In genomic region chr9:114271556-114272510, GRCh38 we compare ENCODE assay signal across 9 cellular contexts. TPM values are rescaled to one million over a fixed set of nuclear protein-coding genes. Genes with fewer than 3 reads are reported as not detected.
DNase-seq lines count a peak whose midpoint lies in the region; ATAC-seq, FAIRE-seq and TF ChIP-seq lines count a peak whose summit lies in the region.
"Had no signal": no experiment of that assay in that cellular context is flagged by ENCODE, and none has a peak within 500 bp of the region (broad histone marks: within the 10 kb centered on the region; RNA-seq: fewer than 3 reads in every experiment).

No MANE protein-coding gene starts in this region.

- intact Hi-C loops in K562 (cut with micrococcal nuclease) = no loop called here

- no peaks in the 10 kb centered on the region for H3K36me3 ChIP-seq in K562 (ENCODE audit: control insufficient read depth, insufficient read depth, low read length)
- no peaks in the 10 kb centered on the region for H3K36me3 ChIP-seq in MG63

- H3K4me2 ChIP-seq in K562 (ENCODE audit: insufficient read depth, low read length) = no peak overlapping the region

- FAIRE-seq in K562 (lab: Jason Lieb, UNC) = no peak

- no peak for TF ChIP-seq POLR2A in K562 (conservative IDR thresholded peaks at IDR 0.05)

- POLR2A ChIA-PET in K562 (lab: Yijun Ruan, JAX) = interaction anchor here (0.7 kb wide), 1 partner anchor 214 kb away, joined by 3 read pairs; no protein-coding TSS in a partner anchor

- H2AFZ ChIP-seq in K562 (ENCODE audit: low read depth, low read length) = no peak overlapping the region

- peak; percentile 34 to 42 (median 38); a peak in 5 of 6 replicates for TF ChIP-seq CTCF in K562 (IDR thresholded peaks at IDR 0.05 in 2 of 3, conservative IDR thresholded peaks at IDR 0.05 in 1 of 3; ENCODE audit: insufficient read depth in 2 of 3, low read depth in 1 of 3, low read length in 3 of 3)

- H3K79me2 ChIP-seq in K562 (ENCODE audit: control insufficient read depth, insufficient read depth, low read length) = no peaks in the 10 kb centered on the region

- in situ Hi-C loops in K562 (cut with MboI) = no loop called here

- no peaks in the 10 kb centered on the region for H3K9me3 ChIP-seq in K562 (replicated peaks; ENCODE audit: control insufficient read depth, insufficient read depth, low read depth, low read length)
- H3K9me3 ChIP-seq in MG63 = no peaks in the 10 kb centered on the region

- H3K9me1 ChIP-seq in K562 (ENCODE audit: control insufficient read depth, insufficient read depth, low read length) = no peaks in the 10 kb centered on the region

- peak in 1 of 2 experiments; percentile 54; a peak in 3 of 4 replicates for TF ChIP-seq RAD21 in K562 (CRISPR knock-in tag; conservative IDR thresholded peaks at IDR 0.05 in 1 of 2, IDR thresholded peaks at IDR 0.05 in 1 of 2)

- H4K20me1 ChIP-seq in K562 (replicated peaks; ENCODE audit: control insufficient read depth, insufficient read depth, low read length) = peaks cover under 1% of the 10 kb centered on the region

- no TSS peak for BruUV-seq in K562 (replicated peaks; lab: Mats Ljungman, UMichigan)

- H3K4me1 ChIP-seq in K562 (replicated peaks in 1 of 2; ENCODE audit: control insufficient read depth in 2 of 2, insufficient read depth in 2 of 2, low read length in 2 of 2) = no peaks in the 10 kb centered on the region

- DNase-seq in 8988T = peak; percentile 66
- peak; percentile 31 for DNase-seq in HCEC 1CT
- DNase-seq in K562 (ENCODE audit: extremely low read depth in 1 of 4, low spot score in 3 of 4) = peak in 1 of 4 experiments; percentile 20
- DNase-seq in left kidney (ENCODE audit: low read depth, low spot score) = peak; percentile 65
- no peak for DNase-seq in middle frontal gyrus (ENCODE audit: extremely low spot score, low spot score)
- no peak for DNase-seq in MG63

- 1% methylated on average over 17 of the region's 18 CpGs for WGBS in K562 (ENCODE audit: insufficient coverage, low coverage, missing lambda C conversion rate)

- CTCF ChIA-PET in K562 (lab: Yijun Ruan, JAX; ENCODE audit: low intra/inter-chr PET ratio) = interaction anchor here (0.6 kb wide), 1 partner anchor 1121 kb away, joined by 3 read pairs; the partner anchor contains the start of gene SLC31A2

- H3K4me3 ChIP-seq in K562 (no peak overlapping the region), MG63 (no peak overlapping the region)

- ATAC-seq in K562 (peak; percentile 78), GM19455 (IDR thresholded peaks at IDR 0.05; ENCODE audit: unreplicated experiment) (no peak), HG03342 (IDR thresholded peaks at IDR 0.05; ENCODE audit: unreplicated experiment) (no peak)

- TF ChIP-seq EP300 in K562 (IDR thresholded peaks at IDR 0.05; ENCODE audit: low read length) = no peak

- no peak overlapping the region for H3K9ac ChIP-seq in K562 (ENCODE audit: insufficient read depth in 1 of 2, low read depth in 2 of 2, low read length in 2 of 2)

- H3K27ac ChIP-seq in K562 (ENCODE audit: extremely low read depth, low read depth, low read length) = no peak overlapping the region

- H3K27me3 ChIP-seq in K562 (ENCODE audit: control insufficient read depth in 2 of 2, insufficient read depth in 2 of 2, low read length in 2 of 2) = peaks cover 3 to 46% of the 10 kb centered on the region in 2 experiments; a peak in 2 of 5 replicates
- H3K27me3 ChIP-seq in MG63 = no peaks in the 10 kb centered on the region

TF ChIP-seq in K562, 482 proteins besides CTCF, POLR2A, EP300 and RAD21:
- no peak for TF ChIP-seq PHB2 (IDR thresholded peaks at IDR 0.05; ENCODE audit: low read depth)
- peak; percentile 73; the same call in 1 of the 2 replicates for TF ChIP-seq MAFG (tag; conservative IDR thresholded peaks at IDR 0.05)
- TF ChIP-seq ZNF316 (IDR thresholded peaks at IDR 0.05) = peak; percentile 47; the same call in 1 of the 2 replicates
- peak; percentile 52; the same call in 1 of the 2 replicates for TF ChIP-seq C11orf30 (IDR thresholded peaks at IDR 0.05; ENCODE audit: low read depth)

RNA-seq across cellular contexts. Expression of gene ORM1, which starts 51.1 kb away (rescaled TPM):
- total RNA-seq in K562 (2011; cell fraction: chromatin; rRNA removed; ENCODE audit: low replicate concordance) = not detected in 2 replicates
- not detected in 2 replicates for total RNA-seq in K562 (2011; cell fraction: nucleolus; rRNA removed)
- not detected in 2 replicates for total RNA-seq in K562 (2011; cell fraction: nucleoplasm; rRNA removed)
- total RNA-seq in K562 (2014; rRNA removed) (not detected in 2 replicates), K562 (2014; rRNA removed; fragmentation: Illumina TruSeq; extraction: Trizol) (not detected in 2 replicates), K562 (2015; rRNA removed; fragmentation: Illumina TruSeq; extraction: Trizol) (not detected in 2 replicates), K562 (2021) (2.9 and 3.4 TPM in 2 replicates)
- polyA plus RNA-seq in K562 (2011; rRNA removed) (not detected in 2 replicates), K562 (2014; fragmentation: Illumina TruSeq; extraction: Trizol) (not detected in 2 replicates), K562 (2014; fragmentation: Nextera tagmentation; extraction: Ambion mirVana) (not detected), K562 (2014; rRNA removed) (not detected in 2 replicates)
- polyA plus RNA-seq in K562 (2011; cell fraction: cytosol; rRNA removed) = not detected in 2 replicates
- polyA plus RNA-seq in K562 (2011; cell fraction: nucleus; rRNA removed) = not detected in 2 replicates
- not detected in 2 replicates for polyA plus RNA-seq in K562 (2012)
- polyA minus RNA-seq in K562 (2011; rRNA and poly(A)+ RNA removed) = not detected in 2 replicates
- not detected in 2 replicates for polyA minus RNA-seq in K562 (2011; cell fraction: cytosol; rRNA and poly(A)+ RNA removed)
- not detected in 2 replicates for polyA minus RNA-seq in K562 (2011; cell fraction: nucleus; rRNA and poly(A)+ RNA removed)
- total RNA-seq in MG63 (2014; rRNA removed; shearing (Covaris generic); ENCODE audit: low replicate concordance) = not detected in 2 replicates
- total RNA-seq: T-helper 1 cell treated with Interleukin-12 subunit alpha and Interleukin-12 subunit beta and Interleukin-4 antibody, amounts not matched to agents 30 ng/mL and 1 ng/mL, for 36 hours had no signal

RNA-seq across cellular contexts. Expression of gene ORM2, which starts 57.8 kb away (rescaled TPM):
- total RNA-seq in K562 (2011; cell fraction: chromatin; rRNA removed; ENCODE audit: low replicate concordance) = not detected in 2 replicates
- total RNA-seq in K562 (2011; cell fraction: nucleolus; rRNA removed) = not detected in 2 replicates
- total RNA-seq in K562 (2011; cell fraction: nucleoplasm; rRNA removed) = not detected in 2 replicates
- total RNA-seq in K562 (2014; rRNA removed) (not detected in 2 replicates), K562 (2014; rRNA removed; fragmentation: Illumina TruSeq; extraction: Trizol) (not detected in 2 replicates), K562 (2015; rRNA removed; fragmentation: Illumina TruSeq; extraction: Trizol) (not detected in 2 replicates), K562 (2021) (0.98 and 1.5 TPM in 2 replicates)
- polyA plus RNA-seq in K562 (2011; rRNA removed) (not detected in 2 replicates), K562 (2014; fragmentation: Illumina TruSeq; extraction: Trizol) (not detected in 2 replicates), K562 (2014; fragmentation: Nextera tagmentation; extraction: Ambion mirVana) (not detected), K562 (2014; rRNA removed) (not detected in 2 replicates)
- not detected in 2 replicates for polyA plus RNA-seq in K562 (2011; cell fraction: cytosol; rRNA removed)
- polyA plus RNA-seq in K562 (2011; cell fraction: nucleus; rRNA removed) = not detected in 2 replicates
- polyA plus RNA-seq in K562 (2012) = not detected in 2 replicates
- not detected in 2 replicates for polyA minus RNA-seq in K562 (2011; rRNA and poly(A)+ RNA removed)
- polyA minus RNA-seq in K562 (2011; cell fraction: cytosol; rRNA and poly(A)+ RNA removed) = 2.5 TPM in 1 of 2 replicates, not detected in the other
- not detected in 2 replicates for polyA minus RNA-seq in K562 (2011; cell fraction: nucleus; rRNA and poly(A)+ RNA removed)
- total RNA-seq in MG63 (2014; rRNA removed; shearing (Covaris generic); ENCODE audit: low replicate concordance) = not detected in 2 replicates
- total RNA-seq: T-helper 1 cell treated with Interleukin-12 subunit alpha and Interleukin-12 subunit beta and Interleukin-4 antibody, amounts not matched to agents 30 ng/mL and 1 ng/mL, for 36 hours had no signal

Comparison
In these comparisons a context has a peak if more than half of its experiments do, and no peak if none do; other contexts are left out.
1. DNase-seq: peak in 8988T (single experiment), HCEC 1CT (single experiment) and left kidney (single experiment); none in middle frontal gyrus (single experiment) and MG63 (single experiment).